In the genomic region with DNA sequence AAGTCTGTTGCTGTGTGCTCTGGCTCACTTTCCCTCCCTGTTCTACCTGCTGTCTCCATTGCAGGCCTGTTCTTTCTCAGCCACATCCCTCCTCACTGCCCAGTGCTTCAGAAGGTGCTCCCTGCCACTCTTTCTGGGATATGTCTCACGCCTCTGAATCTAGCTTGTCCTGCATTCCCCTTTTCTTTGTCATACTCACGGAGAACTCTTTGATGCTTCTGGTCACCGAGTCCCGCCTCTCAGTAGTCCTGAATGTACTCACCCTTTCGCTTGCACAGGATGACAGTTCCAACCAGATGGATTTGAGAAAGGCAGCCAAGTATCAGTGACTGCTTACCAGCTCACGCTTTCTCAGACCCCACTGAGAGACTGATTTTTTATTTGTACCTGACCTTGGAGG, we compare ENCODE assay signal across 17 cellular contexts.
DNase-seq lines count a peak whose midpoint lies in the region; ATAC-seq, FAIRE-seq and TF ChIP-seq lines count a peak whose summit lies in the region.
"Had no signal": no experiment of that assay in that cellular context is flagged by ENCODE, and none has a peak within 500 bp of the region (broad histone marks: within the 10 kb centered on the region; RNA-seq: fewer than 3 reads in every experiment).

No MANE protein-coding gene starts in this region.

- H3K27ac ChIP-seq in neuronal stem cell (replicated peaks; ENCODE audit: low read length), result no peak overlapping the region
- H3K27ac ChIP-seq: BLaER1 treated with 17β-estradiol and CSF1 and Interleukin-3, amounts not matched to agents 10 nM and 100 nM; esophagus squamous epithelium; thyroid gland had no signal

- peaks cover 11 to 12% of the 10 kb centered on the region in 2 donors for H3K4me1 ChIP-seq in neuronal stem cell (ENCODE audit: control insufficient read depth in 2 of 2, insufficient read depth in 1 of 2, low read depth in 1 of 2, low read length in 2 of 2)
- H3K4me1 ChIP-seq: esophagus squamous epithelium, thyroid gland had no signal

- WGBS in neuronal stem cell (ENCODE audit: extremely low coverage in 2 of 2, insufficient read length in 2 of 2, insufficient replicate concordance in 1 of 2), 2 donors, result no CpG with 5 or more reads among the region's 6 CpGs

- H3K4ac ChIP-seq in neuronal stem cell (ENCODE audit: low read length), result no peak overlapping the region

- H3K36me3 Mint-ChIP-seq in IgD-negative memory B cell, result peaks cover 4% of the 10 kb centered on the region
- H3K36me3 Mint-ChIP-seq in CD14-positive monocyte, result peaks cover 78 to 84% of the 10 kb centered on the region in 2 donors

- peak overlapping the region; percentile 18 to 54 (median 33) for H3K27ac Mint-ChIP-seq in IgD-negative memory B cell
- peak overlapping the region in 2 of 7 donors; percentile 35 to 44 for H3K27ac Mint-ChIP-seq in CD14-positive monocyte
- H3K27ac Mint-ChIP-seq: activated CD8-positive, alpha-beta memory T cell treated with anti-CD3 and anti-CD28 coated beads, Interleukin-2, amount 10 ng/mL, durations not matched to agents 7 days and 5 days had no signal

- H3K23ac ChIP-seq in neuronal stem cell (ENCODE audit: low read depth, low read length, poor library complexity), result no peak overlapping the region

- no peak overlapping the region for H4K91ac ChIP-seq in neuronal stem cell (ENCODE audit: low read depth, low read length, poor library complexity)

- no peak overlapping the region for H4K8ac ChIP-seq in neuronal stem cell (ENCODE audit: low read depth, low read length)

- no peak overlapping the region for H3K4me3 Mint-ChIP-seq in IgD-negative memory B cell
- H3K4me3 Mint-ChIP-seq in CD14-positive monocyte, result no peak overlapping the region
- H3K4me3 Mint-ChIP-seq: activated CD8-positive, alpha-beta memory T cell treated with anti-CD3 and anti-CD28 coated beads, Interleukin-2, amount 10 ng/mL, durations not matched to agents 7 days and 5 days had no signal

- peaks cover 2 to 3% of the 10 kb centered on the region in 2 donors for H3K9me3 ChIP-seq in neuronal stem cell (replicated peaks in 1 of 2; ENCODE audit: control insufficient read depth in 2 of 2, insufficient read depth in 1 of 2, low read depth in 1 of 2, low read length in 2 of 2)
- H3K9me3 ChIP-seq: BLaER1 treated with 17β-estradiol and CSF1 and Interleukin-3, amounts not matched to agents 10 nM and 100 nM; esophagus squamous epithelium; mucosa of descending colon; thyroid gland had no signal

- FAIRE-seq in bronchial epithelial cell (lab: Jason Lieb, UNC), result peak; percentile 47

- H2BK15ac ChIP-seq in neuronal stem cell (ENCODE audit: low read length), result no peak overlapping the region

- H3K27me3 Mint-ChIP-seq in IgD-negative memory B cell (no peaks in the 10 kb centered on the region), CD14-positive monocyte (ENCODE audit: low read depth in 3 of 3) (peaks cover 0 to 4% (median 0%) of the 10 kb centered on the region in 3 donors)
- H3K27me3 Mint-ChIP-seq: activated CD8-positive, alpha-beta memory T cell treated with anti-CD3 and anti-CD28 coated beads, Interleukin-2, amount 10 ng/mL, durations not matched to agents 7 days and 5 days had no signal

- peak overlapping the region; percentile 32 for H3K14ac ChIP-seq in neuronal stem cell (ENCODE audit: low read length)

- peak overlapping the region; percentile 22 for H2AK5ac ChIP-seq in neuronal stem cell (ENCODE audit: low read depth, low read length)

- no peak overlapping the region for H2BK120ac ChIP-seq in neuronal stem cell (ENCODE audit: low read depth, low read length)

- intact Hi-C loops in CD14-positive monocyte (cut with micrococcal nuclease), result no loop called here

- peak; percentile 4 for DNase-seq in EL
- no peak for DNase-seq in bronchial epithelial cell (ENCODE audit: low read depth)
- DNase-seq in neuronal stem cell (ENCODE audit: low spot score), result no peak
- no peak for DNase-seq in NCI-H1417 (lab: John Stamatoyannopoulos, UW)
- no peak for DNase-seq in CD14-positive monocyte (ENCODE audit: low spot score)
- DNase-seq: activated CD8-positive, alpha-beta memory T cell treated with anti-CD3 and anti-CD28 coated beads, Interleukin-2, amount 10 ng/mL, durations not matched to agents 7 days and 5 days; effector CD4-positive, alpha-beta T cell; esophagus squamous epithelium; H7; mucosa of descending colon; NCI-H1694; SHP77 treated with DMSO at 0.1 percent for 48 hours; thyroid gland had no signal

- H3K4me3 ChIP-seq in bronchial epithelial cell (ENCODE audit: low read depth, low read length), result no peak overlapping the region
- H3K4me3 ChIP-seq in neuronal stem cell (ENCODE audit: low read length in 2 of 2), result no peak overlapping the region
- H3K4me3 ChIP-seq: BLaER1 treated with 17β-estradiol and CSF1 and Interleukin-3, amounts not matched to agents 10 nM and 100 nM; esophagus squamous epithelium; mucosa of descending colon; thyroid gland had no signal

- H2AFZ ChIP-seq in neuronal stem cell (ENCODE audit: low read length), result no peak overlapping the region

- no peaks in the 10 kb centered on the region for H3K27me3 ChIP-seq in bronchial epithelial cell (ENCODE audit: control insufficient read depth, insufficient read depth, low read length)
- no peaks in the 10 kb centered on the region for H3K27me3 ChIP-seq in neuronal stem cell (ENCODE audit: control insufficient read depth in 3 of 3, insufficient read depth in 3 of 3, low read depth in 1 of 3, low read length in 3 of 3)
- H3K27me3 ChIP-seq: BLaER1 treated with 17β-estradiol and CSF1 and Interleukin-3, amounts not matched to agents 10 nM and 100 nM; esophagus squamous epithelium; thyroid gland had no signal

- no peak for TF ChIP-seq CTCF in bronchial epithelial cell (IDR thresholded peaks at IDR 0.05; ENCODE audit: insufficient read depth, low read length, severe bottlenecking)
- no peak for TF ChIP-seq CTCF in CD14-positive monocyte (IDR thresholded peaks at IDR 0.05)

- H3K4me1 Mint-ChIP-seq in IgD-negative memory B cell, result peaks cover 2 to 9% (median 5%) of the 10 kb centered on the region in 3 donors
- peaks cover 44% of the 10 kb centered on the region for H3K4me1 Mint-ChIP-seq in CD14-positive monocyte

- H2BK12ac ChIP-seq in neuronal stem cell (ENCODE audit: low read length), result no peak overlapping the region

- H3K18ac ChIP-seq in neuronal stem cell (ENCODE audit: low read length), result no peak overlapping the region

- H3K79me1 ChIP-seq in neuronal stem cell (ENCODE audit: low read depth, low read length), result no peaks in the 10 kb centered on the region

- H2BK5ac ChIP-seq in neuronal stem cell (ENCODE audit: low read length), result no peak overlapping the region

- no peak overlapping the region for H3K4me2 ChIP-seq in neuronal stem cell (ENCODE audit: insufficient read depth, low read length, poor library complexity, severe bottlenecking)

- no peaks in the 10 kb centered on the region for H3K9me3 Mint-ChIP-seq in IgD-negative memory B cell
- H3K9me3 Mint-ChIP-seq in CD14-positive monocyte, result peaks cover 0 to 3% (median 0%) of the 10 kb centered on the region in 7 donors

- no peak for ATAC-seq in HG03135 (IDR thresholded peaks at IDR 0.05; ENCODE audit: unreplicated experiment)
- ATAC-seq: activated CD8-positive, alpha-beta memory T cell treated with anti-CD3 and anti-CD28 coated beads, Interleukin-2, amount 10 ng/mL, durations not matched to agents 7 days and 5 days; left lobe of liver; mucosa of descending colon had no signal

- no peak overlapping the region for H3K9ac ChIP-seq in neuronal stem cell (ENCODE audit: low read depth, low read length, poor library complexity)
- H3K9ac ChIP-seq: BLaER1 treated with 17β-estradiol and CSF1 and Interleukin-3, amounts not matched to agents 10 nM and 100 nM had no signal

- H3K36me3 ChIP-seq in bronchial epithelial cell (ENCODE audit: control insufficient read depth, insufficient read depth, low read length) (peaks cover 6% of the 10 kb centered on the region), neuronal stem cell (replicated peaks in 1 of 2; ENCODE audit: control insufficient read depth in 2 of 2, insufficient read depth in 2 of 2, low read length in 2 of 2) (peaks cover 13 to 70% of the 10 kb centered on the region in 2 donors)
